11 cellular contexts compared by ENCODE assay signal in genomic region chr7:156140447-156140846, GRCh38.
"Had no signal": no experiment of that assay in that cellular context is flagged by ENCODE, and none has a peak within 500 bp of the region (broad histone marks: within the 10 kb centered on the region; RNA-seq: fewer than 3 reads in every experiment).

No MANE protein-coding gene starts in this region.

- H3K9me3 ChIP-seq: HAP-1 had no signal

- H3K4me1 ChIP-seq: HAP-1 had no signal

- H3K4me3 ChIP-seq: GM23248, HAP-1, K562 had no signal

- H3K9ac ChIP-seq: GM23248 had no signal

- DNase-seq: GM23248, GOT3, H7, HFFc6, IMR-90, KG1 had no signal

- H3K27ac ChIP-seq: GM23248, HL-60 had no signal

- ATAC-seq: HCT116, HepG2, K562 had no signal

- H2AFZ ChIP-seq: GM23248 had no signal

- H3K4me3 Mint-ChIP-seq: HFFc6 had no signal

- H3K27ac Mint-ChIP-seq: HFFc6 had no signal

- H3K36me3 ChIP-seq: HAP-1 had no signal
